1 cellular context compared by ENCODE assay signal in the genomic region with DNA sequence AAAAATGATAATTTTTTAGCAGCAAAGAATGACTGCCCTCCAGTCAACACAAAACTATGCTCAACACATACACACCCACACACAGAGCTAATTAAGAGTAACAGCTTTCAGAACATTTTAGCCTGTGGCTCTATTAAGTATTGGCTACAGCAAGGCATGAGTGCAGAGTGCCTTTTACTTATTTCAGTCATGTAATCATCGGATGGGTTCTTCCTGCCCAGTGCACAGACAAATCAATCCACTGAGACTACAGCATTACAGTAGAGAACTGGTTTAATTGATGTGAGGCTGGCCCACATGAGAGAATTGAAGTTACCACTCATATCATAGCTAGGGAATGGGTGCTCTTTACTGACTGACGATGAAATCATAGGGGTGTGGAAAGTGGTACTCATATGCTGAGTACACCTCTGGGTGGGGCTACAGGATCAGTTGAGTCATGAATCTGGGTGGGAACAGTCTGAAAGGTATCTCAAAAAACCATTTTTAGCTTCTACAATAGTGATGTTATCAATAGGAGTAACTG.
TF ChIP-seq lines count a peak whose summit lies in the region.

No MANE protein-coding gene starts in this region.

TF ChIP-seq in GM12878, 131 proteins besides CTCF, POLR2A, EP300 and RAD21:
- TF ChIP-seq MTA2 (IDR thresholded peaks at IDR 0.05; ENCODE audit: low read depth) (peak; percentile 42; the same call in 1 of the 2 replicates), CREB1 (IDR thresholded peaks at IDR 0.05; ENCODE audit: low read depth) (no peak)
